ENCODE assay signal across 18 cellular contexts in genomic region chr1:214469290-214469689, GRCh38.
DNase-seq lines count a peak whose midpoint lies in the region; ATAC-seq and TF ChIP-seq lines count a peak whose summit lies in the region.
"Had no signal": no experiment of that assay in that cellular context is flagged by ENCODE, and none has a peak within 500 bp of the region (broad histone marks: within the 10 kb centered on the region; RNA-seq: fewer than 3 reads in every experiment).

No MANE protein-coding gene starts in this region.

- POLR2A ChIA-PET in Caco-2 (lab: Charles Lee): interaction anchor here (0.5 kb wide), 1 partner anchor 19 kb away, joined by 3 read pairs; no protein-coding TSS in a partner anchor
- POLR2A ChIA-PET in HEK293 (lab: Yijun Ruan, JAX): no interaction called here

- intact Hi-C loops in Caco-2 (cut with micrococcal nuclease; ENCODE audit: unreplicated experiment): loop anchor here (5.0 kb wide), 1 partner anchor 83 kb away; the partner anchor contains the start of gene PTPN14

- H3K27me3 Mint-ChIP-seq in Caco-2 (ENCODE audit: insufficient read depth, unreplicated experiment) (no peaks in the 10 kb centered on the region), chondrocyte (ENCODE audit: low read depth) (no peaks in the 10 kb centered on the region)

- ATAC-seq in HG03378 (IDR thresholded peaks at IDR 0.05; ENCODE audit: unreplicated experiment): no peak
- ATAC-seq: HepG2 had no signal

- no peak for DNase-seq in Caco-2
- peak; percentile 50 for DNase-seq in NCI-H524 treated with DMSO at 0.1 percent for 48 hours (lab: John Stamatoyannopoulos, UW)
- DNase-seq in chondrocyte (ENCODE audit: low spot score): no peak
- DNase-seq in T-helper 9 cell: no peak
- no peak for DNase-seq in NCI-H2227 treated with DMSO at 0.1 percent for 48 hours (lab: John Stamatoyannopoulos, UW)
- DNase-seq in GM10266 (ENCODE audit: extremely low spot score): no peak
- DNase-seq: ACHN, DND-41, GF-D8, KG1, NCI-H1048, NCI-H1694 treated with DMSO at 0.1 percent for 48 hours, NCI-H526, T-helper 2 cell had no signal

- no peaks in the 10 kb centered on the region for H3K9me3 ChIP-seq in Caco-2
- no peaks in the 10 kb centered on the region for H3K9me3 ChIP-seq in HEK293 (ENCODE audit: control insufficient read depth, insufficient read depth, low read depth, low read length)
- H3K9me3 ChIP-seq: SJSA1 had no signal

- no peak overlapping the region for H3K4me3 Mint-ChIP-seq in Caco-2 (ENCODE audit: unreplicated experiment)
- no peak overlapping the region for H3K4me3 Mint-ChIP-seq in chondrocyte (ENCODE audit: unreplicated experiment)

- H3K9me3 Mint-ChIP-seq in Caco-2 (ENCODE audit: unreplicated experiment) (no peaks in the 10 kb centered on the region), chondrocyte (ENCODE audit: low read depth) (peaks cover 2% of the 10 kb centered on the region)

- H3K36me3 ChIP-seq in Caco-2 (ENCODE audit: control insufficient read depth, insufficient read depth, low read length): no peaks in the 10 kb centered on the region; the same call in 1 of the 2 replicates
- H3K36me3 ChIP-seq in HEK293 (ENCODE audit: control insufficient read depth in 2 of 2, insufficient read depth in 1 of 2, low read length in 2 of 2): peaks cover 0 to 4% of the 10 kb centered on the region in 2 experiments; a peak in 1 of 3 replicates

- H3K4me1 Mint-ChIP-seq in Caco-2 (ENCODE audit: low read depth, unreplicated experiment) (peaks cover 55% of the 10 kb centered on the region), chondrocyte (ENCODE audit: low read depth) (peaks cover 68% of the 10 kb centered on the region)

- peak overlapping the region; percentile 77 for H3K27ac Mint-ChIP-seq in Caco-2 (ENCODE audit: unreplicated experiment)
- H3K27ac Mint-ChIP-seq in chondrocyte (ENCODE audit: unreplicated experiment): peak overlapping the region; percentile 82

- H3K4me1 ChIP-seq in Caco-2 (peaks cover 53% of the 10 kb centered on the region), HEK293 (ENCODE audit: control insufficient read depth, insufficient read depth, low read length) (peaks cover 23% of the 10 kb centered on the region)

- H3K27ac ChIP-seq in HEK293 (ENCODE audit: extremely low read depth, low read depth, low read length): no peak overlapping the region
- H3K27ac ChIP-seq: SJSA1 had no signal

- CTCF ChIA-PET in Caco-2 (lab: Charles Lee) (interaction anchor here (0.6 kb wide), 1 partner anchor 9 kb away, joined by 4 read pairs; no protein-coding TSS in a partner anchor), HEK293 (lab: Yijun Ruan, JAX) (interaction anchor here (1.8 kb wide), 1 partner anchor 138 kb away, joined by 5 read pairs; no protein-coding TSS in a partner anchor)

- H3K4me3 ChIP-seq in Caco-2 (ENCODE audit: low read depth, low read length) (no peak overlapping the region), HEK293 (ENCODE audit: low read depth, low read length) (no peak overlapping the region)
- H3K4me3 ChIP-seq: SJSA1 had no signal

- no TSS peak for BruUV-seq in Caco-2 (replicated peaks; lab: Mats Ljungman, UMichigan)

- TF ChIP-seq CTCF in Caco-2 (IDR thresholded peaks at IDR 0.05; ENCODE audit: insufficient read depth in 1 of 2, low read depth in 1 of 2, low read length in 1 of 2, severe bottlenecking in 1 of 2, unreplicated experiment in 1 of 2) (no peak), HEK293 (tag by site-specific recombination; IDR thresholded peaks at IDR 0.05) (no peak), chondrocyte (IDR thresholded peaks at IDR 0.05) (no peak), GM10266 (IDR thresholded peaks at IDR 0.05; ENCODE audit: control insufficient read depth, insufficient read depth, low read depth, missing control alignments) (no peak)

- no peaks in the 10 kb centered on the region for H3K27me3 ChIP-seq in Caco-2 (replicated peaks; ENCODE audit: control insufficient read depth, insufficient read depth, low read length)
- H3K27me3 ChIP-seq: SJSA1 had no signal

- H3K36me3 Mint-ChIP-seq in Caco-2 (ENCODE audit: insufficient read depth, unreplicated experiment) (peaks cover 39% of the 10 kb centered on the region), chondrocyte (ENCODE audit: low read depth) (peaks cover 2% of the 10 kb centered on the region)

TF ChIP-seq in HEK293, 187 proteins besides CTCF, POLR2A, EP300 and RAD21:
- TF ChIP-seq IKZF3 (tag by site-specific recombination; IDR thresholded peaks at IDR 0.05): 0 out of 2 replicates have a peak, but pooled peaks have one; percentile 15
- no peak for TF ChIP-seq GLIS1 (tag by site-specific recombination; IDR thresholded peaks at IDR 0.05)
- TF ChIP-seq ZFP69B (tag by site-specific recombination; IDR thresholded peaks at IDR 0.05): no peak
- TF ChIP-seq ZNF660 (tag by site-specific recombination; IDR thresholded peaks at IDR 0.05): peak; percentile 100
- peak; percentile 55 for TF ChIP-seq ZBTB17 (tag by site-specific recombination; IDR thresholded peaks at IDR 0.05)
- no peak for TF ChIP-seq ZNF426 (tag by site-specific recombination; IDR thresholded peaks at IDR 0.05)
- no peak for TF ChIP-seq ZNF239 (tag by site-specific recombination; IDR thresholded peaks at IDR 0.05)
- peak; percentile 85 for TF ChIP-seq PRDM6 (tag by site-specific recombination; IDR thresholded peaks at IDR 0.05)
- 0 out of 2 replicates have a peak, but pooled peaks have one; percentile 18 for TF ChIP-seq ZNF423 (tag by site-specific recombination; IDR thresholded peaks at IDR 0.05)
- TF ChIP-seq ZNF692 (tag by site-specific recombination; IDR thresholded peaks at IDR 0.05): 0 out of 2 replicates have a peak, but pooled peaks have one; percentile 23
- TF ChIP-seq ZNF600 (tag by site-specific recombination; IDR thresholded peaks at IDR 0.05): no peak
- TF ChIP-seq FEZF1 (tag by site-specific recombination; IDR thresholded peaks at IDR 0.05): peak; percentile 43
- TF ChIP-seq ZBTB8A (tag by site-specific recombination; IDR thresholded peaks at IDR 0.05): 0 out of 2 replicates have a peak, but pooled peaks have one; percentile 18
- TF ChIP-seq ZNF843 (tag by site-specific recombination; IDR thresholded peaks at IDR 0.05): peak; percentile 45; the same call in 1 of the 2 replicates
- no peak for TF ChIP-seq ZNF416 (tag by site-specific recombination; IDR thresholded peaks at IDR 0.05)
TF ChIP-seq in HEK293: peak in this region for 9.
